Comparison of ENCODE assay signal across 23 cellular contexts in genomic region chrX:129719931-129720520, GRCh38. TPM values are rescaled to one million over a fixed set of nuclear protein-coding genes. Genes with fewer than 3 reads are reported as not detected.
"Had no signal": no experiment of that assay in that cellular context is flagged by ENCODE, and none has a peak within 500 bp of the region (broad histone marks: within the 10 kb centered on the region; RNA-seq: fewer than 3 reads in every experiment).

No MANE protein-coding gene starts in this region.

- DNase-seq: activated CD4-positive, alpha-beta T cell treated with anti-CD3 and anti-CD28 coated beads for 48 hours; activated CD4-positive, CD25-positive, alpha-beta regulatory T cell; activated CD8-positive, alpha-beta T cell treated with anti-CD3 and anti-CD28 coated beads, Interleukin-2, amount 10 ng/mL, durations not matched to agents 7 days and 5 days; activated effector memory CD4-positive, alpha-beta T cell treated with anti-CD3 and anti-CD28 coated beads, Interleukin-2, amount 50 U/mL, for 16 hours; activated T-cell treated with anti-CD3 and anti-CD28 coated beads, Interleukin-2, amount 50 U/mL, for 4 hours; dorsolateral prefrontal cortex; gastrocnemius medialis; head of caudate nucleus; kidney glomerular epithelial cell; natural killer cell; stimulated activated CD4-positive, alpha-beta T cell treated with anti-CD3 and anti-CD28 coated beads, Interleukin-4, amount 100 ng/mL, for 24 hours; T-helper 1 cell; T-helper 9 cell; testis; upper lobe of left lung had no signal

- H2AFZ ChIP-seq: parathyroid adenoma had no signal

- H3K36me3 Mint-ChIP-seq: activated naive CD4-positive, alpha-beta T cell treated with anti-CD3 and anti-CD28 coated beads, Interleukin-2, amount 50 U/mL, for 24 hours; natural killer cell; stimulated activated effector memory CD8-positive, alpha-beta T cell treated with anti-CD3 and anti-CD28 coated beads, Interleukin-12 subunit alpha, Interleukin-12 subunit beta, amount 100 ng/mL, for 72 hours had no signal

- H3K27ac Mint-ChIP-seq: activated CD8-positive, alpha-beta T cell treated with anti-CD3 and anti-CD28 coated beads, Interleukin-2, amount 10 ng/mL, durations not matched to agents 7 days and 5 days; activated naive CD4-positive, alpha-beta T cell treated with anti-CD3 and anti-CD28 coated beads, Interleukin-2, amount 50 U/mL, for 24 hours; natural killer cell; stimulated activated effector memory CD8-positive, alpha-beta T cell treated with anti-CD3 and anti-CD28 coated beads, Interleukin-12 subunit alpha, Interleukin-12 subunit beta, amount 100 ng/mL, for 72 hours had no signal

- H3K27ac ChIP-seq: ascending aorta, breast epithelium, dorsolateral prefrontal cortex, gastrocnemius medialis, neutrophil, parathyroid adenoma, testis, upper lobe of left lung had no signal

- H3K4me3 ChIP-seq: ascending aorta, breast epithelium, dorsolateral prefrontal cortex, gastrocnemius medialis, testis, upper lobe of left lung had no signal

- H3K4me1 ChIP-seq: ascending aorta, breast epithelium, parathyroid adenoma, testis, upper lobe of left lung had no signal

- H3K36me3 ChIP-seq: ascending aorta, breast epithelium, gastrocnemius medialis, neutrophil, upper lobe of left lung had no signal

- H3K27me3 Mint-ChIP-seq: activated naive CD4-positive, alpha-beta T cell treated with anti-CD3 and anti-CD28 coated beads, Interleukin-2, amount 50 U/mL, for 24 hours had no signal

- H3K4me3 Mint-ChIP-seq: activated CD8-positive, alpha-beta T cell treated with anti-CD3 and anti-CD28 coated beads, Interleukin-2, amount 10 ng/mL, durations not matched to agents 7 days and 5 days; activated naive CD4-positive, alpha-beta T cell treated with anti-CD3 and anti-CD28 coated beads, Interleukin-2, amount 50 U/mL, for 24 hours; activated T-cell treated with anti-CD3 and anti-CD28 coated beads, Interleukin-2, amount 50 U/mL, for 4 hours; natural killer cell; stimulated activated effector memory CD8-positive, alpha-beta T cell treated with anti-CD3 and anti-CD28 coated beads, Interleukin-12 subunit alpha, Interleukin-12 subunit beta, amount 100 ng/mL, for 72 hours had no signal

- H3K9me3 Mint-ChIP-seq: activated naive CD4-positive, alpha-beta T cell treated with anti-CD3 and anti-CD28 coated beads, Interleukin-2, amount 50 U/mL, for 24 hours; activated T-cell treated with anti-CD3 and anti-CD28 coated beads, Interleukin-2, amount 50 U/mL, for 4 hours; natural killer cell; stimulated activated effector memory CD8-positive, alpha-beta T cell treated with anti-CD3 and anti-CD28 coated beads, Interleukin-12 subunit alpha, Interleukin-12 subunit beta, amount 100 ng/mL, for 72 hours had no signal

- H3K27me3 ChIP-seq: ascending aorta, gastrocnemius medialis, neutrophil, testis, upper lobe of left lung had no signal

- H3K79me2 ChIP-seq: parathyroid adenoma had no signal

- H3K9me3 ChIP-seq: ascending aorta, breast epithelium, gastrocnemius medialis, neutrophil, testis, upper lobe of left lung had no signal

- H3K9ac ChIP-seq: parathyroid adenoma had no signal

- ATAC-seq: activated CD8-positive, alpha-beta T cell treated with anti-CD3 and anti-CD28 coated beads, Interleukin-2, amount 10 ng/mL, durations not matched to agents 7 days and 5 days; activated T-cell treated with anti-CD3 and anti-CD28 coated beads, Interleukin-2, amount 50 U/mL, for 4 hours; gastrocnemius medialis; natural killer cell; sciatic nerve; stimulated activated effector memory CD8-positive, alpha-beta T cell treated with anti-CD3 and anti-CD28 coated beads, Interleukin-12 subunit alpha, Interleukin-12 subunit beta, amount 100 ng/mL, for 72 hours had no signal

RNA-seq across cellular contexts. Expression of gene XPNPEP2, which starts 18.8 kb away (rescaled TPM):
- total RNA-seq: epithelial cell of proximal tubule had no signal

RNA-seq across cellular contexts. Expression of gene SASH3, which starts 59.7 kb away (rescaled TPM):
- total RNA-seq: epithelial cell of proximal tubule had no signal
